ENCODE assay signal across 8 cellular contexts in genomic region chr6:117906454-117906904, GRCh38. TPM values are rescaled to one million over a fixed set of nuclear protein-coding genes. Genes with fewer than 3 reads are reported as not detected.
DNase-seq lines count a peak whose midpoint lies in the region; ATAC-seq and TF ChIP-seq lines count a peak whose summit lies in the region.

No MANE protein-coding gene starts in this region.

- no peak overlapping the region for H3K9ac ChIP-seq in neural progenitor cell

- peak overlapping the region; percentile 45 for H2AFZ ChIP-seq in neural progenitor cell (replicated peaks)

- DNase-seq in breast epithelium (ENCODE audit: low spot score in 2 of 2) (no peak), MCF 10A (ENCODE audit: unreplicated experiment) (no peak), neural progenitor cell (ENCODE audit: low spot score) (peak; percentile 7), NCI-H146 treated with DMSO at 0.1 percent for 48 hours (lab: John Stamatoyannopoulos, UW; ENCODE audit: unreplicated experiment) (no peak), amniotic stem cell (lab: John Stamatoyannopoulos, UW) (no peak), GF-D8 (lab: John Stamatoyannopoulos, UW) (no peak)
- no peak for DNase-seq in activated naive CD8-positive, alpha-beta T cell treated with anti-CD3 and anti-CD28 coated beads, Interleukin-2, amount 50 U/mL, for 24 hours

- no peak overlapping the region for H3K27ac Mint-ChIP-seq in MCF 10A (ENCODE audit: low read depth, unreplicated experiment)
- no peak overlapping the region for H3K27ac Mint-ChIP-seq in activated naive CD8-positive, alpha-beta T cell treated with anti-CD3 and anti-CD28 coated beads, Interleukin-2, amount 50 U/mL, for 24 hours
- H3K27ac Mint-ChIP-seq in neural progenitor cell: peak overlapping the region; percentile 96

- peaks cover 11% of the 10 kb centered on the region for H3F3A ChIP-seq in neural progenitor cell (ENCODE audit: low read depth)

- TF ChIP-seq POLR2A in breast epithelium (IDR thresholded peaks at IDR 0.05): no peak

- no TSS peak for BruUV-seq in MCF 10A (replicated peaks; lab: Mats Ljungman, UMichigan)

- H3K27ac ChIP-seq in breast epithelium (no peak overlapping the region), neural progenitor cell (no peak overlapping the region)

- POLR2A ChIA-PET in MCF 10A (lab: Yijun Ruan, JAX): no interaction called here

- H3K36me3 ChIP-seq in breast epithelium (no peaks in the 10 kb centered on the region), neural progenitor cell (no peaks in the 10 kb centered on the region)

- H3K4me3 Mint-ChIP-seq in MCF 10A (ENCODE audit: unreplicated experiment) (no peak overlapping the region), neural progenitor cell (peak overlapping the region; percentile 94)
- H3K4me3 Mint-ChIP-seq in activated naive CD8-positive, alpha-beta T cell treated with anti-CD3 and anti-CD28 coated beads, Interleukin-2, amount 50 U/mL, for 24 hours: peak overlapping the region; percentile 55

- H3K4me1 ChIP-seq in breast epithelium (peaks cover 0 to 6% of the 10 kb centered on the region in 2 donors), neural progenitor cell (peaks cover 9% of the 10 kb centered on the region)

- ATAC-seq in HG03060 (IDR thresholded peaks at IDR 0.05; ENCODE audit: low read depth, unreplicated experiment): peak; percentile 68
- ATAC-seq in activated naive CD8-positive, alpha-beta T cell treated with anti-CD3 and anti-CD28 coated beads, Interleukin-2, amount 50 U/mL, for 24 hours: no peak

- intact Hi-C loops in breast epithelium (cut with DNase I; ENCODE audit: low total_unique reads) (no loop called here), MCF 10A (cut with micrococcal nuclease) (no loop called here)

- H3K79me2 ChIP-seq in neural progenitor cell (ENCODE audit: low read depth): peaks cover 4% of the 10 kb centered on the region

- H3K27me3 Mint-ChIP-seq in MCF 10A (ENCODE audit: insufficient read depth, unreplicated experiment) (peaks cover 33% of the 10 kb centered on the region), neural progenitor cell (ENCODE audit: insufficient read depth, low read depth) (peaks cover 2% of the 10 kb centered on the region)
- H3K27me3 Mint-ChIP-seq in activated naive CD8-positive, alpha-beta T cell treated with anti-CD3 and anti-CD28 coated beads, Interleukin-2, amount 50 U/mL, for 24 hours: peaks cover 60% of the 10 kb centered on the region

- peak overlapping the region; percentile 75 for H3K4me2 ChIP-seq in neural progenitor cell

- H3K9me3 ChIP-seq in breast epithelium: no peaks in the 10 kb centered on the region
- no peaks in the 10 kb centered on the region for H3K9me3 ChIP-seq in neural progenitor cell (ENCODE audit: low read depth)

- H3K4me1 Mint-ChIP-seq in MCF 10A (ENCODE audit: insufficient read depth, unreplicated experiment) (no peaks in the 10 kb centered on the region), neural progenitor cell (peaks cover 21% of the 10 kb centered on the region)
- peaks cover 6% of the 10 kb centered on the region for H3K4me1 Mint-ChIP-seq in activated naive CD8-positive, alpha-beta T cell treated with anti-CD3 and anti-CD28 coated beads, Interleukin-2, amount 50 U/mL, for 24 hours

- H4K20me1 ChIP-seq in neural progenitor cell (ENCODE audit: low read depth): no peaks in the 10 kb centered on the region

- H3K4me3 ChIP-seq in breast epithelium: peak overlapping the region; percentile 47 to 74 (median 59)
- H3K4me3 ChIP-seq in neural progenitor cell: peak overlapping the region; percentile 98

- H3K27me3 ChIP-seq in breast epithelium: peaks cover 0 to 41% of the 10 kb centered on the region in 2 donors
- peaks cover 34% of the 10 kb centered on the region for H3K27me3 ChIP-seq in neural progenitor cell

- CTCF ChIA-PET in MCF 10A (lab: Yijun Ruan, JAX): no interaction called here

- H3K36me3 Mint-ChIP-seq in MCF 10A (ENCODE audit: insufficient read depth, unreplicated experiment) (no peaks in the 10 kb centered on the region), neural progenitor cell (peaks cover 10% of the 10 kb centered on the region)
- H3K36me3 Mint-ChIP-seq in activated naive CD8-positive, alpha-beta T cell treated with anti-CD3 and anti-CD28 coated beads, Interleukin-2, amount 50 U/mL, for 24 hours (ENCODE audit: low read depth): no peaks in the 10 kb centered on the region

- TF ChIP-seq CTCF in breast epithelium (IDR thresholded peaks at IDR 0.05): no peak
- TF ChIP-seq CTCF in MCF 10A (IDR thresholded peaks at IDR 0.05; ENCODE audit: unreplicated experiment): no peak
- TF ChIP-seq CTCF in neural progenitor cell (IDR thresholded peaks at IDR 0.05): no peak

- H3K9me3 Mint-ChIP-seq in MCF 10A (ENCODE audit: unreplicated experiment): no peaks in the 10 kb centered on the region
- no peaks in the 10 kb centered on the region for H3K9me3 Mint-ChIP-seq in activated naive CD8-positive, alpha-beta T cell treated with anti-CD3 and anti-CD28 coated beads, Interleukin-2, amount 50 U/mL, for 24 hours
- H3K9me3 Mint-ChIP-seq in neural progenitor cell: peaks cover 3% of the 10 kb centered on the region

RNA-seq across cellular contexts. Expression of gene SLC35F1, which starts 0.6 kb away (rescaled TPM):
- total RNA-seq in breast epithelium: 1 to 10 TPM in 1 of 3 donors, under 1 TPM in 2; 0.66 to 2.5 (median 0.80) TPM
- total RNA-seq in MCF 10A (2022): not detected in 2 replicates
- 17.7 and 24.3 TPM in 2 replicates for total RNA-seq in neural progenitor cell (ENCODE audit: low replicate concordance)
